ENCODE assay signal across 8 cellular contexts in the genomic region with DNA sequence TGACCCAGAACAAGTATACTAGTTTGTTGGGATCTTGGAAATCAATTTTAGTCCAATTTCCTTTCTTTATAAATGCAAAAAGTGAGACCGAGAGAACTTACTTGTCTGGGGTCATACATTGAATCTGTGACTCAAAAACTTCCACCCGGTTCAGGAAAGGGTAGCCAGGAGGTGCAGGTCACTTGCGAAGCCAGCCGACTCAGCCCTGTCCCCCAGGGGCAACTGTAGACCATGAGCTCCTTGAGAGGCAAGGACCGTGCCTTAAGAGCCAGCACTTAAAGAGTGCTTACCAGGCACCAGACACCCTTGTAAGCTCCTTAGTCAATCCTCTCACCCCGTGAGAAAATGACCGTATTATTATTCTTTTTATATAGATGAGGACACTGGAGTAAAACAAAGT. TPM values are rescaled to one million over a fixed set of nuclear protein-coding genes. Genes with fewer than 3 reads are reported as not detected.
DNase-seq lines count a peak whose midpoint lies in the region; ATAC-seq and TF ChIP-seq lines count a peak whose summit lies in the region.

No MANE protein-coding gene starts in this region.

- H2BK20ac ChIP-seq in IMR-90 (ENCODE audit: low read depth, low read length), result no peak overlapping the region

- peak overlapping the region; percentile 51; the same call in 1 of the 2 replicates for H3K27ac ChIP-seq in IMR-90 (ENCODE audit: insufficient read depth, low read length)
- H3K27ac ChIP-seq in caudate nucleus (ENCODE audit: low read depth, low read length), result peak overlapping the region; percentile 60
- peak overlapping the region; percentile 97 for H3K27ac ChIP-seq in muscle layer of duodenum (ENCODE audit: low read length)

- 82% methylated on average over 4 of the region's 7 CpGs; no CpG with 5 or more reads in 1 of the 2 experiments for WGBS in IMR-90 (ENCODE audit: extremely low coverage in 2 of 2, insufficient read length in 1 of 2), 2 experiments

- H3K14ac ChIP-seq in IMR-90 (replicated peaks; ENCODE audit: low read depth, low read length), result peak overlapping the region; percentile 79; the same call in 1 of the 2 replicates

- H3K4me1 ChIP-seq in IMR-90 (ENCODE audit: control insufficient read depth, insufficient read depth, low read length), result peaks cover 5% of the 10 kb centered on the region
- H3K4me1 ChIP-seq in muscle layer of duodenum (ENCODE audit: control insufficient read depth in 1 of 2, insufficient read depth in 2 of 2, low read length in 2 of 2), result peaks cover 5 to 11% of the 10 kb centered on the region in 2 donors

- CTCF ChIA-PET in IMR-90 (lab: Yijun Ruan, JAX), result no interaction called here

- H2AFZ ChIP-seq in IMR-90 (replicated peaks; ENCODE audit: low read length, poor library complexity), result peak overlapping the region; percentile 84

- peaks cover 3% of the 10 kb centered on the region; the same call in 1 of the 2 replicates for H3K9me1 ChIP-seq in IMR-90 (ENCODE audit: insufficient read depth, low read length)

- dilution Hi-C loops in IMR-90 (cut with HindIII; ENCODE audit: low sequenced_read_pairs, unreplicated experiment), result no loop called here

- H2AK9ac ChIP-seq in IMR-90 (replicated peaks; ENCODE audit: low read depth, low read length, poor library complexity), result no peak overlapping the region

- peak overlapping the region; percentile 86 for H3K4me2 ChIP-seq in IMR-90 (ENCODE audit: low read depth, low read length)

- H3K56ac ChIP-seq in IMR-90 (ENCODE audit: extremely low read depth, insufficient read depth, low read length), result peak overlapping the region; percentile 79

- H2BK15ac ChIP-seq in IMR-90 (ENCODE audit: low read depth, low read length), result no peak overlapping the region

- POLR2A ChIA-PET in IMR-90 (lab: Charles Lee; ENCODE audit: unreplicated experiment), result interaction anchor here (0.5 to 1.3 kb wide), 3 partner anchors 8 to 135 kb away, joined by 4 to 5 read pairs (median 4); a partner anchor contains a TSS

- H3K36me3 ChIP-seq in IMR-90 (ENCODE audit: control insufficient read depth, insufficient read depth, low read length) (peaks cover under 1% of the 10 kb centered on the region; the same call in 1 of the 2 replicates), muscle layer of duodenum (ENCODE audit: control insufficient read depth in 1 of 2, insufficient read depth in 2 of 2, low read length in 2 of 2) (no peaks in the 10 kb centered on the region)

- peak overlapping the region; percentile 64; the same call in 1 of the 2 replicates for H3K9ac ChIP-seq in IMR-90 (ENCODE audit: low read depth, low read length)

- no peak for TF ChIP-seq RAD21 in IMR-90 (IDR thresholded peaks at IDR 0.05; ENCODE audit: low read length)

- peaks cover 12% of the 10 kb centered on the region for H3K27me3 ChIP-seq in IMR-90 (ENCODE audit: control insufficient read depth, insufficient read depth, low read length)
- no peaks in the 10 kb centered on the region for H3K27me3 ChIP-seq in muscle layer of duodenum (ENCODE audit: low read depth, low read length)

- no TSS peak for BruUV-seq in IMR-90 (replicated peaks; lab: Mats Ljungman, UMichigan)

- peak overlapping the region; percentile 61; the same call in 1 of the 2 replicates for H2AK5ac ChIP-seq in IMR-90 (ENCODE audit: low read depth, low read length)

- peak overlapping the region; percentile 66 for H3K23ac ChIP-seq in IMR-90 (ENCODE audit: low read depth, low read length)

- H4K91ac ChIP-seq in IMR-90 (ENCODE audit: insufficient read depth, low read depth, low read length), result peak overlapping the region; percentile 68

- no peak for TF ChIP-seq POLR2A in IMR-90 (IDR thresholded peaks at IDR 0.05; ENCODE audit: low read depth, low read length)

- no peak for ATAC-seq in IMR-90 (ENCODE audit: low read depth)
- ATAC-seq in GM18520 (IDR thresholded peaks at IDR 0.05; ENCODE audit: unreplicated experiment), result no peak

- peaks cover 6 to 37% of the 10 kb centered on the region in 2 experiments; a peak in 3 of 4 replicates for H3K79me1 ChIP-seq in IMR-90 (ENCODE audit: low read depth in 1 of 2, low read length in 2 of 2)

- no peaks in the 10 kb centered on the region for H4K20me1 ChIP-seq in IMR-90 (ENCODE audit: insufficient read depth, low read length)

- H4K5ac ChIP-seq in IMR-90 (ENCODE audit: low read depth, low read length), result peak overlapping the region; percentile 57

- DNase-seq in AG10803 (ENCODE audit: low read depth), result no peak
- no peak for DNase-seq in IMR-90
- DNase-seq in caudate nucleus (lab: John Stamatoyannopoulos, UW), result no peak
- DNase-seq in NCI-H510A treated with DMSO at 0.1 percent for 48 hours (lab: John Stamatoyannopoulos, UW), result no peak
- DNase-seq in NCI-H2107 (lab: John Stamatoyannopoulos, UW), result no peak
- no peak for DNase-seq in cerebellar cortex (ENCODE audit: low spot score)

- H2BK120ac ChIP-seq in IMR-90 (ENCODE audit: low read depth, low read length), result peak overlapping the region; percentile 15; the same call in 1 of the 2 replicates

- peak overlapping the region; percentile 76 for H3K4ac ChIP-seq in IMR-90 (ENCODE audit: low read depth, low read length)

- in situ Hi-C loops in IMR-90 (cut with MboI; ENCODE audit: low sequenced_read_pairs), result no loop called here

- H2BK5ac ChIP-seq in IMR-90 (ENCODE audit: low read depth, low read length, poor library complexity, severe bottlenecking), result peak overlapping the region; percentile 51

- peak overlapping the region; percentile 97 to 98 for H4K8ac ChIP-seq in IMR-90 (ENCODE audit: low read depth in 2 of 2, low read length in 2 of 2)

- no peak for TF ChIP-seq CTCF in AG10803 (conservative IDR thresholded peaks at IDR 0.05; ENCODE audit: low read length)
- TF ChIP-seq CTCF in IMR-90 (conservative IDR thresholded peaks at IDR 0.05; ENCODE audit: low read depth, low read length), result no peak

- intact Hi-C loops in IMR-90 (cut with micrococcal nuclease), result no loop called here

- H3K18ac ChIP-seq in IMR-90 (ENCODE audit: low read depth, low read length), result no peak overlapping the region

- no peaks in the 10 kb centered on the region for H3K9me3 ChIP-seq in IMR-90 (ENCODE audit: control insufficient read depth, insufficient read depth, low read length)
- no peaks in the 10 kb centered on the region for H3K9me3 ChIP-seq in muscle layer of duodenum (ENCODE audit: control insufficient read depth in 1 of 2, low read length in 2 of 2)

- H3K4me3 ChIP-seq in AG10803 (ENCODE audit: low read length), result peak overlapping the region; percentile 90
- H3K4me3 ChIP-seq in IMR-90 (ENCODE audit: insufficient read depth, low read depth, low read length), result peak overlapping the region; percentile 71; the same call in 1 of the 2 replicates
- H3K4me3 ChIP-seq in muscle layer of duodenum (ENCODE audit: low read depth in 1 of 2, low read length in 2 of 2), result peak overlapping the region; percentile 84 to 94

TF ChIP-seq in IMR-90, 13 proteins besides CTCF, POLR2A, EP300 and RAD21:
- TF ChIP-seq MAZ (IDR thresholded peaks at IDR 0.05; ENCODE audit: borderline replicate concordance, low read depth, low read length), result no peak
- no peak for TF ChIP-seq SMC3 (IDR thresholded peaks at IDR 0.05; ENCODE audit: low read depth, low read length)
- TF ChIP-seq CEBPB (IDR thresholded peaks at IDR 0.05; ENCODE audit: low read depth, low read length), result no peak
- TF ChIP-seq NFE2L2 (IDR thresholded peaks at IDR 0.05; ENCODE audit: low read depth, low read length), result no peak
- TF ChIP-seq, protein P1, sequence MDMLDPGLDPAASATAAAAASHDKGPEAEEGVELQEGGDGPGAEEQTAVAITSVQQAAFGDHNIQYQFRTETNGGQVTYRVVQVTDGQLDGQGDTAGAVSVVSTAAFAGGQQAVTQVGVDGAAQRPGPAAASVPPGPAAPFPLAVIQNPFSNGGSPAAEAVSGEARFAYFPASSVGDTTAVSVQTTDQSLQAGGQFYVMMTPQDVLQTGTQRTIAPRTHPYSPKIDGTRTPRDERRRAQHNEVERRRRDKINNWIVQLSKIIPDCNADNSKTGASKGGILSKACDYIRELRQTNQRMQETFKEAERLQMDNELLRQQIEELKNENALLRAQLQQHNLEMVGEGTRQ (IDR thresholded peaks at IDR 0.05; ENCODE audit: low read depth, low read length), result no peak
- TF ChIP-seq RFX5 (IDR thresholded peaks at IDR 0.05; ENCODE audit: low read depth, low read length), result no peak
- no peak for TF ChIP-seq FOS (IDR thresholded peaks at IDR 0.05; ENCODE audit: low read depth, low read length)
- TF ChIP-seq MXI1 (IDR thresholded peaks at IDR 0.05; ENCODE audit: borderline replicate concordance, low read depth, low read length), result no peak
- TF ChIP-seq CHD1 (IDR thresholded peaks at IDR 0.05; ENCODE audit: low read depth, low read length), result no peak
- TF ChIP-seq RCOR1 (IDR thresholded peaks at IDR 0.05; ENCODE audit: insufficient replicate concordance, low read length), result no peak
- TF ChIP-seq MAFK (IDR thresholded peaks at IDR 0.05; ENCODE audit: low read depth, low read length), result no peak
- TF ChIP-seq, protein P2, sequence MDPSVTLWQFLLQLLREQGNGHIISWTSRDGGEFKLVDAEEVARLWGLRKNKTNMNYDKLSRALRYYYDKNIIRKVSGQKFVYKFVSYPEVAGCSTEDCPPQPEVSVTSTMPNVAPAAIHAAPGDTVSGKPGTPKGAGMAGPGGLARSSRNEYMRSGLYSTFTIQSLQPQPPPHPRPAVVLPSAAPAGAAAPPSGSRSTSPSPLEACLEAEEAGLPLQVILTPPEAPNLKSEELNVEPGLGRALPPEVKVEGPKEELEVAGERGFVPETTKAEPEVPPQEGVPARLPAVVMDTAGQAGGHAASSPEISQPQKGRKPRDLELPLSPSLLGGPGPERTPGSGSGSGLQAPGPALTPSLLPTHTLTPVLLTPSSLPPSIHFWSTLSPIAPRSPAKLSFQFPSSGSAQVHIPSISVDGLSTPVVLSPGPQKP (IDR thresholded peaks at IDR 0.05; ENCODE audit: borderline replicate concordance, low read depth, low read length), result no peak

RNA-seq across cellular contexts. Expression of a gene that starts 0.5 kb away (rescaled TPM):
- 2.3 and 2.5 TPM in 2 replicates for total RNA-seq in IMR-90 (2012; rRNA removed)
- polyA plus RNA-seq in IMR-90 (2012; rRNA removed), result 1.7 and 2.3 TPM in 2 replicates
- polyA plus RNA-seq in IMR-90 (2012; cell fraction: cytosol; rRNA removed), result 0.78 and 1.1 TPM in 2 replicates
- polyA plus RNA-seq in IMR-90 (2012; cell fraction: nucleus; rRNA removed; ENCODE audit: low replicate concordance), result 0.88 and 1.3 TPM in 2 replicates

RNA-seq across cellular contexts. Expression of a gene that starts 15.2 kb away (rescaled TPM):
- 6.1 and 7.2 TPM in 2 replicates for total RNA-seq in IMR-90 (2012; rRNA removed)
- 14.4 and 16.4 TPM in 2 replicates for polyA plus RNA-seq in IMR-90 (2012; rRNA removed)
- polyA plus RNA-seq in IMR-90 (2012; cell fraction: cytosol; rRNA removed), result 7.3 and 11.2 TPM in 2 replicates
- 38.8 and 64.4 TPM in 2 replicates for polyA plus RNA-seq in IMR-90 (2012; cell fraction: nucleus; rRNA removed; ENCODE audit: low replicate concordance)
